In the genomic region with DNA sequence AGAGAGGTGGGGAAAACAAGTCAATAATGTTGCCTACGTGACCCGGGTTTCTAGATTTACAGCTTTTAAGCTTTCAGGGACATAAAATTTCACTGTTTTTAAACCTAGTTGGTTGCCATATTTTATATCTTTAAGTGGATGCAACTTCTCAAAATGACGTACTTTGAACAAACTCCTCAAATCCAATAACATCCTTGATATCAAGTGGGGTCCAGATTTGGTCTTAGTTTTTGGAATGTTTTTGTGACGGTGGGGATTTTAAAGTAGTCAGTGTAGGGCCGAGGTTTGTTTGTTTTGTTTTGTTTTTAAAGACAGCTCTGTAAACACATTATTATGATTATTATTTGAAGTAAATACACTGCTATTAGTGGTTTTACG, we compare ENCODE assay signal across 8 cellular contexts. TPM values are rescaled to one million over a fixed set of nuclear protein-coding genes. Genes with fewer than 3 reads are reported as not detected.
DNase-seq lines count a peak whose midpoint lies in the region; ATAC-seq and TF ChIP-seq lines count a peak whose summit lies in the region.

No MANE protein-coding gene starts in this region.

- no peak for ATAC-seq in stimulated activated naive CD8-positive, alpha-beta T cell treated with anti-CD3 and anti-CD28 coated beads, Interleukin-15, Interleukin-2, amounts not matched to agents 100 U/mL and 50 U/mL, for 24 hours
- ATAC-seq in HG02870 (IDR thresholded peaks at IDR 0.05; ENCODE audit: unreplicated experiment) (no peak), HG03571 (IDR thresholded peaks at IDR 0.05; ENCODE audit: unreplicated experiment) (no peak)

- H3K27me3 ChIP-seq in mononuclear cell (ENCODE audit: insufficient read depth, low read length): peaks cover 3% of the 10 kb centered on the region

- peak overlapping the region; percentile 93 for H3K4me3 ChIP-seq in astrocyte of the cerebellum (ENCODE audit: low read depth, low read length)
- peak overlapping the region; percentile 77 for H3K4me3 ChIP-seq in mononuclear cell (ENCODE audit: low read length)

- in situ Hi-C loops in astrocyte of the cerebellum (cut with HindIII; ENCODE audit: low sequenced_read_pairs): no loop called here

- H3K27ac Mint-ChIP-seq in stimulated activated naive CD8-positive, alpha-beta T cell treated with anti-CD3 and anti-CD28 coated beads, Interleukin-15, Interleukin-2, amounts not matched to agents 100 ng/mL and 50 ng/mL, for 24 hours: peak overlapping the region; percentile 2

- no peaks in the 10 kb centered on the region for H3K9me3 Mint-ChIP-seq in stimulated activated naive CD8-positive, alpha-beta T cell treated with anti-CD3 and anti-CD28 coated beads, Interleukin-15, Interleukin-2, amounts not matched to agents 100 ng/mL and 50 ng/mL, for 24 hours

- H3K27me3 Mint-ChIP-seq in stimulated activated naive CD8-positive, alpha-beta T cell treated with anti-CD3 and anti-CD28 coated beads, Interleukin-15, Interleukin-2, amounts not matched to agents 100 ng/mL and 50 ng/mL, for 24 hours: peaks cover 25% of the 10 kb centered on the region

- H3K4me1 ChIP-seq in mononuclear cell (ENCODE audit: insufficient read depth, low read length): peaks cover 21% of the 10 kb centered on the region

- peaks cover 16% of the 10 kb centered on the region for H3K36me3 Mint-ChIP-seq in stimulated activated naive CD8-positive, alpha-beta T cell treated with anti-CD3 and anti-CD28 coated beads, Interleukin-15, Interleukin-2, amounts not matched to agents 100 ng/mL and 50 ng/mL, for 24 hours (ENCODE audit: low read depth)

- H3K4me1 Mint-ChIP-seq in stimulated activated naive CD8-positive, alpha-beta T cell treated with anti-CD3 and anti-CD28 coated beads, Interleukin-15, Interleukin-2, amounts not matched to agents 100 ng/mL and 50 ng/mL, for 24 hours (ENCODE audit: low read depth): peaks cover 27% of the 10 kb centered on the region

- DNase-seq in stimulated activated naive CD8-positive, alpha-beta T cell treated with anti-CD3 and anti-CD28 coated beads, Interleukin-15, Interleukin-2, amounts not matched to agents 100 U/mL and 50 U/mL, for 24 hours: no peak
- no peak for DNase-seq in astrocyte of the cerebellum (ENCODE audit: low read depth)
- no peak for DNase-seq in HK-2 (ENCODE audit: unreplicated experiment)
- no peak for DNase-seq in NCI-H748 (lab: John Stamatoyannopoulos, UW; ENCODE audit: unreplicated experiment)

- TF ChIP-seq CTCF in astrocyte of the cerebellum (IDR thresholded peaks at IDR 0.05; ENCODE audit: low read depth, low read length, missing control alignments): no peak

- H3K4me3 Mint-ChIP-seq in stimulated activated naive CD8-positive, alpha-beta T cell treated with anti-CD3 and anti-CD28 coated beads, Interleukin-15, Interleukin-2, amounts not matched to agents 100 ng/mL and 50 ng/mL, for 24 hours: peak overlapping the region; percentile 91

- H3K9me3 ChIP-seq in mononuclear cell (ENCODE audit: low read depth, low read length): no peaks in the 10 kb centered on the region

RNA-seq across cellular contexts. Expression of a gene that starts 0.5 kb away (rescaled TPM):
- total RNA-seq in mononuclear cell: 5.2 TPM

RNA-seq across cellular contexts. Expression of a gene that starts 10.4 kb away (rescaled TPM):
- 49.6 TPM for total RNA-seq in mononuclear cell
